Comparison of ENCODE assay signal across 1 cellular context in the genomic region with DNA sequence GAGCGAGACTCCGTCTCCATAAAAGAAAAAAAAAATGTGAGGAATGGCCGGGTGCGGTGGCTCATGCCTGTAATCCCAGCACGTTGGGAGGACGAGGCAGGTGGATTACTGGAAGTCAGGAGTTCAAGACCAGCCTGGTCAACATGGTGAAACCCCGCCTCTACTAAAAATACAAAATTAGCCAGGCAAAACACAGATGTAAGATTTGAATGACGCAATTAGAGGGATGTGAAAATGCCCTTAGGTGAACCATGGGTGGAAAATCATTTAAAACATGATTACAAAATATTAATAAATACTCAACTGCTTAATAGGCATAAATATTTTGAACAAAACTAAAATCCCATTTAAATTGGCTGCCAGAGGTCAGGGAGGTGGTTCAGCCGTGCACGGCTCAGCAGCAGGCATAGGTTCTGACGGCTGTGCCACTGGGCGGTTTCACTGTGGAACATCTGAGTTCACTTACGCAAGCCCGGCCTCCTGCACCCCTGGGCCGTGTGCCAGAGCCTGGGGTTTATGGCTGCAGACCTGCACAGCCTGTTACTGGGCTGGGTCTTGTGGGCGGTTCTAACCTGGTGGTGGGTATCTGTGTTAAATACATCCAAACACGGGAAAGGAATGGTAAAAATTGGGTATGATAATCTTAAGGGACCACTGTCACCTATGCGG.
TF ChIP-seq lines count a peak whose summit lies in the region.

No MANE protein-coding gene starts in this region.

TF ChIP-seq in liver, 16 proteins besides CTCF, POLR2A, EP300 and RAD21 (continued from another document):
- TF ChIP-seq FOXA1 (IDR thresholded peaks at IDR 0.05) (no peak), FOXA2 (IDR thresholded peaks at IDR 0.05) (no peak)
- TF ChIP-seq, protein P1, sequence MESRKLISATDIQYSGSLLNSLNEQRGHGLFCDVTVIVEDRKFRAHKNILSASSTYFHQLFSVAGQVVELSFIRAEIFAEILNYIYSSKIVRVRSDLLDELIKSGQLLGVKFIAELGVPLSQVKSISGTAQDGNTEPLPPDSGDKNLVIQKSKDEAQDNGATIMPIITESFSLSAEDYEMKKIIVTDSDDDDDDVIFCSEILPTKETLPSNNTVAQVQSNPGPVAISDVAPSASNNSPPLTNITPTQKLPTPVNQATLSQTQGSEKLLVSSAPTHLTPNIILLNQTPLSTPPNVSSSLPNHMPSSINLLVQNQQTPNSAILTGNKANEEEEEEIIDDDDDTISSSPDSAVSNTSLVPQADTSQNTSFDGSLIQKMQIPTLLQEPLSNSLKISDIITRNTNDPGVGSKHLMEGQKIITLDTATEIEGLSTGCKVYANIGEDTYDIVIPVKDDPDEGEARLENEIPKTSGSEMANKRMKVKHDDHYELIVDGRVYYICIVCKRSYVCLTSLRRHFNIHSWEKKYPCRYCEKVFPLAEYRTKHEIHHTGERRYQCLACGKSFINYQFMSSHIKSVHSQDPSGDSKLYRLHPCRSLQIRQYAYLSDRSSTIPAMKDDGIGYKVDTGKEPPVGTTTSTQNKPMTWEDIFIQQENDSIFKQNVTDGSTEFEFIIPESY (IDR thresholded peaks at IDR 0.05) = peak; percentile 28
